Comparison of ENCODE assay signal across 15 cellular contexts in genomic region chr5:123436201-123436600, GRCh38. TPM values are rescaled to one million over a fixed set of nuclear protein-coding genes. Genes with fewer than 3 reads are reported as not detected.
DNase-seq lines count a peak whose midpoint lies in the region; ATAC-seq and TF ChIP-seq lines count a peak whose summit lies in the region.
"Had no signal": no experiment of that assay in that cellular context is flagged by ENCODE, and none has a peak within 500 bp of the region (broad histone marks: within the 10 kb centered on the region; RNA-seq: fewer than 3 reads in every experiment).

No MANE protein-coding gene starts in this region.

- no peak overlapping the region for H2BK15ac ChIP-seq in mesendoderm (replicated peaks; ENCODE audit: low read depth)

- H4K5ac ChIP-seq in mesendoderm (ENCODE audit: low read length): no peak overlapping the region

- H3K4ac ChIP-seq in mesendoderm (ENCODE audit: low read depth, low read length): no peak overlapping the region

- H2AK5ac ChIP-seq in mesendoderm (ENCODE audit: low read length): no peak overlapping the region

- no peaks in the 10 kb centered on the region for H3K9me2 ChIP-seq in GM23338 (ENCODE audit: insufficient read depth)

- no peak overlapping the region for H2BK120ac ChIP-seq in mesendoderm (ENCODE audit: low read depth, low read length)

- no peaks in the 10 kb centered on the region for H4K20me1 ChIP-seq in GM23338 (replicated peaks; ENCODE audit: insufficient read depth)
- H4K20me1 ChIP-seq: BLaER1 treated with 17β-estradiol and CSF1 and Interleukin-3, amounts not matched to agents 10 nM and 100 nM had no signal

- TF ChIP-seq CTCF in GM23338 (conservative IDR thresholded peaks at IDR 0.05; ENCODE audit: low read depth in 2 of 2): no peak
- TF ChIP-seq CTCF in WTC11 (IDR thresholded peaks at IDR 0.05): no peak

- H3K36me3 ChIP-seq in GM23338 (ENCODE audit: insufficient read depth) (no peaks in the 10 kb centered on the region), mesendoderm (ENCODE audit: control insufficient read depth, insufficient read depth, low read length) (no peaks in the 10 kb centered on the region)
- H3K36me3 ChIP-seq: BLaER1 treated with 17β-estradiol and CSF1 and Interleukin-3, amounts not matched to agents 10 nM and 100 nM had no signal

- H4K8ac ChIP-seq in mesendoderm (ENCODE audit: low read depth, low read length): peak overlapping the region; percentile 28

- H3K18ac ChIP-seq in mesendoderm (ENCODE audit: low read length): no peak overlapping the region

- no peak overlapping the region for H2BK5ac ChIP-seq in mesendoderm (ENCODE audit: low read length)

- H3K4me3 Mint-ChIP-seq in GM23338 (no peak overlapping the region), WTC11 (no peak overlapping the region)
- H3K4me3 Mint-ChIP-seq: B cell; CD8-positive, alpha-beta T cell had no signal

- no peak overlapping the region for H3K27ac Mint-ChIP-seq in GM23338
- H3K27ac Mint-ChIP-seq in WTC11: no peak overlapping the region
- H3K27ac Mint-ChIP-seq: B cell; CD8-positive, alpha-beta T cell had no signal

- H3K9ac ChIP-seq in mesendoderm (ENCODE audit: low read length): no peak overlapping the region
- H3K9ac ChIP-seq: BLaER1 treated with 17β-estradiol and CSF1 and Interleukin-3, amounts not matched to agents 10 nM and 100 nM; GM23248 had no signal

- ATAC-seq in GM23338 (peak; percentile 71), WTC11 (peak; percentile 52), GM18520 (IDR thresholded peaks at IDR 0.05; ENCODE audit: unreplicated experiment) (no peak)
- ATAC-seq: CD8-positive, alpha-beta T cell had no signal

- no peaks in the 10 kb centered on the region for H3K79me1 ChIP-seq in mesendoderm (ENCODE audit: low read length)

- no peak overlapping the region for H3K23ac ChIP-seq in mesendoderm (ENCODE audit: low read length)

- WGBS in mesendoderm (ENCODE audit: extremely low coverage, insufficient coverage, low lambda C conversion rate): no CpG with 5 or more reads among the region's 1 CpG

- H3K79me2 ChIP-seq in GM23338 (replicated peaks; ENCODE audit: insufficient read depth): no peaks in the 10 kb centered on the region
- no peaks in the 10 kb centered on the region for H3K79me2 ChIP-seq in mesendoderm (ENCODE audit: control insufficient read depth, insufficient read depth, low read length)

- DNase-seq in GM23338 (ENCODE audit: low spot score): peak; percentile 44
- DNase-seq in NCI-H128 (lab: John Stamatoyannopoulos, UW; ENCODE audit: unreplicated experiment): peak; percentile 50
- DNase-seq in WTC11 (ENCODE audit: low spot score): no peak
- DNase-seq in mesendoderm: no peak
- DNase-seq in UCSD-AML1 (lab: John Stamatoyannopoulos, UW; ENCODE audit: unreplicated experiment): no peak
- DNase-seq in activated naive CD4-positive, alpha-beta T cell treated with anti-CD3 and anti-CD28 coated beads, Interleukin-2, amount 50 U/mL, for 16 hours: no peak
- DNase-seq: Calu3; CD8-positive, alpha-beta T cell; DMS79 treated with DMSO at 0.1 percent for 48 hours; GF-D8; GM23248; H7 had no signal

- no peak overlapping the region for H3K56ac ChIP-seq in mesendoderm (ENCODE audit: low read length)

- H3K4me3 ChIP-seq in GM23338 (no peak overlapping the region), mesendoderm (ENCODE audit: low read length) (no peak overlapping the region)
- H3K4me3 ChIP-seq: BLaER1 treated with 17β-estradiol and CSF1 and Interleukin-3, amounts not matched to agents 10 nM and 100 nM; GM23248 had no signal

- H3K27me3 ChIP-seq in GM23338 (ENCODE audit: insufficient read depth) (no peaks in the 10 kb centered on the region), mesendoderm (ENCODE audit: insufficient read depth, low read length, poor library complexity) (no peaks in the 10 kb centered on the region)
- H3K27me3 ChIP-seq: BLaER1 treated with 17β-estradiol and CSF1 and Interleukin-3, amounts not matched to agents 10 nM and 100 nM had no signal

- no peak overlapping the region for H2AFZ ChIP-seq in GM23338
- H2AFZ ChIP-seq: GM23248 had no signal

- POLR2A ChIA-PET in WTC11 (lab: Charles Lee): no interaction called here

- H3F3A ChIP-seq in GM23338 (replicated peaks; ENCODE audit: low read depth): no peaks in the 10 kb centered on the region

- H3K36me3 Mint-ChIP-seq in GM23338 (ENCODE audit: low read depth) (no peaks in the 10 kb centered on the region), WTC11 (no peaks in the 10 kb centered on the region)
- H3K36me3 Mint-ChIP-seq: CD8-positive, alpha-beta T cell had no signal

- H3K4me2 ChIP-seq in GM23338: no peak overlapping the region
- no peak overlapping the region for H3K4me2 ChIP-seq in mesendoderm (ENCODE audit: low read length)
- H3K4me2 ChIP-seq: BLaER1 treated with 17β-estradiol and CSF1 and Interleukin-3, amounts not matched to agents 10 nM and 100 nM had no signal

- CTCF ChIA-PET in WTC11 (lab: Charles Lee): interaction anchor here (1.5 kb wide), 1 partner anchor 13 kb away, joined by 5 read pairs; the partner anchor contains the start of gene CEP120

- H3K27me3 Mint-ChIP-seq in GM23338 (ENCODE audit: insufficient read depth, low read depth, poor library complexity): peaks cover 2% of the 10 kb centered on the region
- H3K27me3 Mint-ChIP-seq in WTC11 (ENCODE audit: low read depth): peaks cover 6% of the 10 kb centered on the region; the same call in 1 of the 2 replicates

- H3K4me1 ChIP-seq in GM23338 (ENCODE audit: insufficient read depth): no peaks in the 10 kb centered on the region; the same call in 1 of the 2 replicates
- H3K4me1 ChIP-seq in mesendoderm (ENCODE audit: control insufficient read depth, low read depth, low read length): no peaks in the 10 kb centered on the region

- H3K9me3 Mint-ChIP-seq in GM23338: no peaks in the 10 kb centered on the region
- H3K9me3 Mint-ChIP-seq in WTC11: peaks cover 4% of the 10 kb centered on the region
- H3K9me3 Mint-ChIP-seq: CD8-positive, alpha-beta T cell had no signal

- H3K27ac ChIP-seq in GM23338 (ENCODE audit: low read depth): no peak overlapping the region
- no peak overlapping the region for H3K27ac ChIP-seq in mesendoderm (ENCODE audit: low read depth, low read length)
- H3K27ac ChIP-seq: BLaER1 treated with 17β-estradiol and CSF1 and Interleukin-3, amounts not matched to agents 10 nM and 100 nM; GM23248 had no signal

- H3K4me1 Mint-ChIP-seq in GM23338: peaks cover 10% of the 10 kb centered on the region
- H3K4me1 Mint-ChIP-seq in WTC11: peaks cover 12% of the 10 kb centered on the region
- H3K4me1 Mint-ChIP-seq: B cell had no signal

TF ChIP-seq in GM23338, 12 proteins besides CTCF, POLR2A, EP300 and RAD21 (continues in another document):
- no peak for TF ChIP-seq STAT1 (IDR thresholded peaks at IDR 0.05; ENCODE audit: unreplicated experiment)
- no peak for TF ChIP-seq JUNB (IDR thresholded peaks at IDR 0.05; ENCODE audit: unreplicated experiment)
- TF ChIP-seq ETS1 (IDR thresholded peaks at IDR 0.05): no peak
- no peak for TF ChIP-seq NANOG (IDR thresholded peaks at IDR 0.05; ENCODE audit: borderline replicate concordance)
- TF ChIP-seq ZNF114 (CRISPR knock-in tag; IDR thresholded peaks at IDR 0.05): no peak

TF ChIP-seq in WTC11, 78 proteins besides CTCF, POLR2A, EP300 and RAD21:
- TF ChIP-seq NR1H2 (CRISPR knock-in tag; IDR thresholded peaks at IDR 0.05) (no peak), USF1 (CRISPR knock-in tag; IDR thresholded peaks at IDR 0.05) (no peak), TEAD4 (CRISPR knock-in tag; IDR thresholded peaks at IDR 0.05) (no peak), PRRX2 (CRISPR knock-in tag; IDR thresholded peaks at IDR 0.05) (no peak), ZNF219 (CRISPR knock-in tag; IDR thresholded peaks at IDR 0.05; ENCODE audit: borderline replicate concordance) (no peak), SOX15 (CRISPR knock-in tag; IDR thresholded peaks at IDR 0.05) (no peak), CDX4 (CRISPR knock-in tag; IDR thresholded peaks at IDR 0.05; ENCODE audit: borderline replicate concordance) (no peak), RORB (CRISPR knock-in tag; IDR thresholded peaks at IDR 0.05) (no peak)

RNA-seq across cellular contexts. Expression of gene CEP120, which starts 13.0 kb away (rescaled TPM):
- 13.9 and 16.3 TPM in 2 replicates for total RNA-seq in GM23338 (2014; rRNA removed; shearing (Covaris generic))
- 2.9 and 4.9 TPM in 2 replicates for polyA plus RNA-seq in GM23338 (2016; fragmentation: Nextera tagmentation; extraction: Ambion mirVana)
- total RNA-seq in WTC11 (2021): 15.2 to 19.9 TPM (median 15.9 TPM) in 3 replicates
- polyA plus RNA-seq in mesendoderm (2013, experiment 1 of 2): 10.3 TPM
- 10.2 TPM for polyA plus RNA-seq in mesendoderm (2013, experiment 2 of 2)

Comparison
In these comparisons a context has a peak if more than half of its experiments do, and no peak if none do; other contexts are left out.
1. DNase-seq: peak in GM23338 (single experiment) and NCI-H128 (single experiment); none in WTC11 (single experiment), mesendoderm (single experiment), UCSD-AML1 (single experiment) and activated naive CD4-positive, alpha-beta T cell treated with anti-CD3 and anti-CD28 coated beads, Interleukin-2, amount 50 U/mL, for 16 hours (single experiment).